18 cellular contexts compared by ENCODE assay signal in the genomic region with DNA sequence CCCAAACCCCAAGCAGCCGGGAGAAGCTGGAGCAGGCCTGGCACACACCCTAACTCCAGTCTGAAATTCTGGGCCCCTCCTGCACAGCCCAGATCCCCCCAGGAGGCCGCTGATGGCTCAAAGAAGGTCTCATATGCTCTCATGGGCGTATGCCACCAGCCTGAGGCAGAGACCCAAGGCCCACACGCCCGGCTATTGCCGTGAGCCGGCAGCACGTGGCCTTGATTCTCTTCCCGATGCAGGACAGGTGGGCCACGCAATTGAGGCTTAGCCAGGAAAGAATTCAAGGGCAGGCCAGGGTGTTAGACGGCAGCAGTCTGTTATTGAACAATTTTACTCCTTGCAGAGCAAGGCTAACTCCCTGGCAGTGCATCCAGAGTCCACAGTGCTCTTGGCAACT. TPM values are rescaled to one million over a fixed set of nuclear protein-coding genes. Genes with fewer than 3 reads are reported as not detected.
DNase-seq lines count a peak whose midpoint lies in the region; ATAC-seq, FAIRE-seq and TF ChIP-seq lines count a peak whose summit lies in the region.
"Had no signal": no experiment of that assay in that cellular context is flagged by ENCODE, and none has a peak within 500 bp of the region (broad histone marks: within the 10 kb centered on the region; RNA-seq: fewer than 3 reads in every experiment).

No MANE protein-coding gene starts in this region.

- H3K9me2 ChIP-seq in GM23338 (ENCODE audit: insufficient read depth), result no peaks in the 10 kb centered on the region

- H3K9me3 Mint-ChIP-seq in GM23338 (peaks cover 27% of the 10 kb centered on the region), endodermal cell (peaks cover 31% of the 10 kb centered on the region)
- peaks cover 4% of the 10 kb centered on the region for H3K9me3 Mint-ChIP-seq in CD4-positive, alpha-beta T cell

- no peak for FAIRE-seq in RCC 7860 (lab: Jason Lieb, UNC)
- FAIRE-seq: G401.6, GM18507 had no signal

- peaks cover 2% of the 10 kb centered on the region; the same call in 1 of the 2 replicates for H3F3A ChIP-seq in GM23338 (replicated peaks; ENCODE audit: low read depth)

- H3K36me3 ChIP-seq in GM23338 (ENCODE audit: insufficient read depth), result no peaks in the 10 kb centered on the region
- H3K36me3 ChIP-seq in RWPE2 (ENCODE audit: low read depth), result no peaks in the 10 kb centered on the region
- H3K36me3 ChIP-seq in endodermal cell (ENCODE audit: control insufficient read depth, insufficient read depth, low read length), result no peaks in the 10 kb centered on the region
- H3K36me3 ChIP-seq in upper lobe of right lung, result no peaks in the 10 kb centered on the region

- peaks cover 6% of the 10 kb centered on the region; the same call in 1 of the 3 replicates for H3K4me1 Mint-ChIP-seq in GM23338
- H3K4me1 Mint-ChIP-seq in endodermal cell, result no peaks in the 10 kb centered on the region
- no peaks in the 10 kb centered on the region for H3K4me1 Mint-ChIP-seq in T-helper 17 cell
- peaks cover under 1% of the 10 kb centered on the region for H3K4me1 Mint-ChIP-seq in CD4-positive, alpha-beta T cell (ENCODE audit: low read depth)

- POLR2A ChIA-PET in CD4-positive, alpha-beta T cell (lab: Charles Lee), result no interaction called here

- H3K27ac Mint-ChIP-seq in GM23338, result no peak overlapping the region
- H3K27ac Mint-ChIP-seq in endodermal cell, result no peak overlapping the region
- no peak overlapping the region for H3K27ac Mint-ChIP-seq in T-helper 17 cell
- H3K27ac Mint-ChIP-seq in CD4-positive, alpha-beta T cell, result no peak overlapping the region
- H3K27ac Mint-ChIP-seq: CD4-positive, alpha-beta memory T cell had no signal

- CTCF ChIA-PET in CD4-positive, alpha-beta T cell (lab: Charles Lee), result no interaction called here

- no peaks in the 10 kb centered on the region for H3K79me2 ChIP-seq in GM23338 (replicated peaks; ENCODE audit: insufficient read depth)

- H3K9me3 ChIP-seq in RWPE2 (ENCODE audit: severe bottlenecking) (peaks cover 9% of the 10 kb centered on the region), endodermal cell (ENCODE audit: control insufficient read depth, low read length) (peaks cover 20% of the 10 kb centered on the region), T-helper 17 cell (ENCODE audit: control insufficient read depth, low read length, poor library complexity, severe bottlenecking) (no peaks in the 10 kb centered on the region), upper lobe of right lung (peaks cover 12% of the 10 kb centered on the region)
- H3K9me3 ChIP-seq in CD4-positive, alpha-beta T cell (ENCODE audit: control insufficient read depth, low read length), result peaks cover 9% of the 10 kb centered on the region

- H3K27ac ChIP-seq in 22Rv1, result peak overlapping the region; percentile 30; the same call in 1 of the 2 replicates
- no peak overlapping the region for H3K27ac ChIP-seq in GM23338 (ENCODE audit: low read depth)
- no peak overlapping the region for H3K27ac ChIP-seq in RWPE2 (ENCODE audit: poor library complexity, severe bottlenecking)
- H3K27ac ChIP-seq in endodermal cell (ENCODE audit: low read depth, low read length), result no peak overlapping the region
- no peak overlapping the region for H3K27ac ChIP-seq in upper lobe of right lung
- H3K27ac ChIP-seq in CD4-positive, alpha-beta T cell (ENCODE audit: low read depth, low read length), result no peak overlapping the region

- TF ChIP-seq CTCF in 22Rv1 (IDR thresholded peaks at IDR 0.05) (no peak), GM23338 (conservative IDR thresholded peaks at IDR 0.05; ENCODE audit: low read depth in 2 of 2) (no peak), RWPE2 (IDR thresholded peaks at IDR 0.05; ENCODE audit: poor library complexity, severe bottlenecking) (no peak), endodermal cell (conservative IDR thresholded peaks at IDR 0.05) (no peak), upper lobe of right lung (IDR thresholded peaks at IDR 0.05) (no peak)
- no peak for TF ChIP-seq CTCF in CD4-positive, alpha-beta T cell (IDR thresholded peaks at IDR 0.05)

- H3K4me1 ChIP-seq in GM23338 (ENCODE audit: insufficient read depth) (no peaks in the 10 kb centered on the region), RWPE2 (ENCODE audit: insufficient read depth, poor library complexity, severe bottlenecking) (peaks cover 5% of the 10 kb centered on the region), endodermal cell (ENCODE audit: control insufficient read depth, insufficient read depth, low read length) (no peaks in the 10 kb centered on the region), upper lobe of right lung (no peaks in the 10 kb centered on the region)

- H3K27me3 ChIP-seq in GM23338 (ENCODE audit: insufficient read depth), result no peaks in the 10 kb centered on the region
- H3K27me3 ChIP-seq in RWPE2 (ENCODE audit: insufficient read depth, poor library complexity, severe bottlenecking), result peaks cover 17% of the 10 kb centered on the region
- peaks cover 13% of the 10 kb centered on the region for H3K27me3 ChIP-seq in endodermal cell (ENCODE audit: control insufficient read depth, insufficient read depth, low read length, poor library complexity, severe bottlenecking)
- peaks cover 23% of the 10 kb centered on the region for H3K27me3 ChIP-seq in upper lobe of right lung
- H3K27me3 ChIP-seq in CD4-positive, alpha-beta T cell (ENCODE audit: control insufficient read depth, insufficient read depth, low read length), result peaks cover 12% of the 10 kb centered on the region

- intact Hi-C loops in upper lobe of right lung (cut with DNase I), result no loop called here
- intact Hi-C loops in CD4-positive, alpha-beta T cell (cut with DNase I, micrococcal nuclease), result no loop called here

- WGBS in endodermal cell (ENCODE audit: insufficient coverage in 1 of 2, insufficient read length in 1 of 2), 2 experiments, result 84 to 88% methylated on average over 11 of the region's 11 CpGs

- H3K27me3 Mint-ChIP-seq in GM23338 (ENCODE audit: insufficient read depth, low read depth, poor library complexity) (peaks cover 17% of the 10 kb centered on the region), endodermal cell (ENCODE audit: insufficient read depth) (peaks cover 27% of the 10 kb centered on the region), T-helper 17 cell (peaks cover 23% of the 10 kb centered on the region)
- peaks cover 37% of the 10 kb centered on the region for H3K27me3 Mint-ChIP-seq in CD4-positive, alpha-beta T cell

- no peak overlapping the region for H2AFZ ChIP-seq in GM23338

- no peak overlapping the region for H3K4me2 ChIP-seq in GM23338

- no peaks in the 10 kb centered on the region for H4K20me1 ChIP-seq in GM23338 (replicated peaks; ENCODE audit: insufficient read depth)

- ATAC-seq in GM23338 (no peak), RWPE2 (ENCODE audit: low read depth) (no peak), T-helper 17 cell (no peak), upper lobe of right lung (no peak)
- ATAC-seq in CD4-positive, alpha-beta T cell (ENCODE audit: poor library complexity), result no peak

- H3K4me3 ChIP-seq in GM23338, result no peak overlapping the region
- H3K4me3 ChIP-seq in RWPE2 (ENCODE audit: severe bottlenecking), result no peak overlapping the region
- no peak overlapping the region for H3K4me3 ChIP-seq in endodermal cell (ENCODE audit: low read length)
- no peak overlapping the region for H3K4me3 ChIP-seq in upper lobe of right lung

- H3K9ac ChIP-seq in endodermal cell (ENCODE audit: extremely low read depth, low read length, poor library complexity, severe bottlenecking), result no peak overlapping the region

- H3K36me3 Mint-ChIP-seq in GM23338 (ENCODE audit: low read depth) (peaks cover 9% of the 10 kb centered on the region; the same call in 2 of the 3 replicates), endodermal cell (ENCODE audit: low read depth) (peaks cover 3% of the 10 kb centered on the region), T-helper 17 cell (ENCODE audit: low read depth) (no peaks in the 10 kb centered on the region)
- no peaks in the 10 kb centered on the region for H3K36me3 Mint-ChIP-seq in CD4-positive, alpha-beta T cell (ENCODE audit: low read depth)

- peak; percentile 0 for DNase-seq in GM23338 (ENCODE audit: low spot score)
- peak; percentile 48 for DNase-seq in RWPE2 (ENCODE audit: low spot score)
- peak; percentile 33 for DNase-seq in endodermal cell
- DNase-seq in T-helper 17 cell, result no peak
- no peak for DNase-seq in upper lobe of right lung
- DNase-seq in CD4-positive, alpha-beta T cell, result no peak
- no peak for DNase-seq in RCC 7860 (ENCODE audit: low spot score)
- DNase-seq: Caco-2; GOT3; HCEC 1CT; MV-4-11; NCI-H1105 treated with DMSO at 0.1 percent for 48 hours; NCI-H2029 treated with DMSO at 0.1 percent for 48 hours; NK-92 treated with Interleukin-12 subunit alpha and Interleukin-12 subunit beta, amount 100 ng/mL, for 24 hours had no signal

- H3K4me3 Mint-ChIP-seq in GM23338 (no peak overlapping the region), endodermal cell (no peak overlapping the region), T-helper 17 cell (no peak overlapping the region)
- no peak overlapping the region for H3K4me3 Mint-ChIP-seq in CD4-positive, alpha-beta T cell
- H3K4me3 Mint-ChIP-seq: CD4-positive, alpha-beta memory T cell had no signal

TF ChIP-seq in GM23338, 12 proteins besides CTCF, POLR2A, EP300 and RAD21 (continues in another document):
- TF ChIP-seq NANOG (IDR thresholded peaks at IDR 0.05; ENCODE audit: borderline replicate concordance) (no peak), JUNB (IDR thresholded peaks at IDR 0.05; ENCODE audit: unreplicated experiment) (no peak), CREB1 (CRISPR knock-in tag; IDR thresholded peaks at IDR 0.05; ENCODE audit: low read depth) (no peak), EZH2phosphoT487 (IDR thresholded peaks at IDR 0.05; ENCODE audit: unreplicated experiment) (no peak), EZH2 (IDR thresholded peaks at IDR 0.05; ENCODE audit: low read depth, unreplicated experiment) (no peak)

RNA-seq across cellular contexts. Expression of a gene that starts 29.1 kb away (rescaled TPM):
- 25.2 and 30.0 TPM in 2 replicates for total RNA-seq in GM23338 (2014; rRNA removed; shearing (Covaris generic))
- 40.1 and 40.7 TPM in 2 replicates for polyA plus RNA-seq in GM23338 (2016; fragmentation: Nextera tagmentation; extraction: Ambion mirVana)
- 10 to 100 TPM; 75.4 to 76.6 TPM for total RNA-seq in endodermal cell
- polyA plus RNA-seq in endodermal cell (2013, experiment 1 of 2), result 68.2 TPM
- 57.8 TPM for polyA plus RNA-seq in endodermal cell (2013, experiment 2 of 2)
- 100 to 1,000 TPM; 100 to 141 TPM for total RNA-seq in T-helper 17 cell
- 44.5 TPM for total RNA-seq in upper lobe of right lung
- 10 to 100 TPM; 92.6 to 93.7 TPM for total RNA-seq in CD4-positive, alpha-beta T cell

Comparison
In these comparisons a context has a peak if more than half of its experiments do, and no peak if none do; other contexts are left out.
1. DNase-seq: peak in GM23338 (single experiment), RWPE2 (single experiment) and endodermal cell (single experiment); none in T-helper 17 cell (0 of 3), upper lobe of right lung (single experiment), CD4-positive, alpha-beta T cell (0 of 10) and RCC 7860 (single experiment).